ENCODE assay signal across 8 cellular contexts in genomic region chr4:78056265-78057129, GRCh38. TPM values are rescaled to one million over a fixed set of nuclear protein-coding genes. Genes with fewer than 3 reads are reported as not detected.
DNase-seq lines count a peak whose midpoint lies in the region; ATAC-seq and TF ChIP-seq lines count a peak whose summit lies in the region.

No MANE protein-coding gene starts in this region.

- H3K36me3 Mint-ChIP-seq in activated CD8-positive, alpha-beta T cell treated with anti-CD3 and anti-CD28 coated beads for 36 hours (ENCODE audit: low read depth) = no peaks in the 10 kb centered on the region
- no peaks in the 10 kb centered on the region for H3K36me3 Mint-ChIP-seq in naive thymus-derived CD4-positive, alpha-beta T cell

- ATAC-seq in GM18499 (IDR thresholded peaks at IDR 0.05; ENCODE audit: insufficient read depth, unreplicated experiment) = peak; percentile 58
- peak; percentile 55 for ATAC-seq in HG03039 (IDR thresholded peaks at IDR 0.05; ENCODE audit: unreplicated experiment)
- ATAC-seq in activated CD8-positive, alpha-beta T cell treated with anti-CD3 and anti-CD28 coated beads for 36 hours = peak; percentile 83
- ATAC-seq in naive thymus-derived CD4-positive, alpha-beta T cell = peak; percentile 51

- TF ChIP-seq CTCF in AG04449 (IDR thresholded peaks at IDR 0.05; ENCODE audit: insufficient read depth, low read length, missing control alignments) (no peak), fibroblast of pulmonary artery (IDR thresholded peaks at IDR 0.05; ENCODE audit: low read length, missing control alignments) (no peak), uterus (IDR thresholded peaks at IDR 0.05) (no peak)
- no peak for TF ChIP-seq CTCF in activated CD8-positive, alpha-beta T cell treated with anti-CD3 and anti-CD28 coated beads for 36 hours (IDR thresholded peaks at IDR 0.05)

- H3K9me3 Mint-ChIP-seq in activated CD8-positive, alpha-beta T cell treated with anti-CD3 and anti-CD28 coated beads for 36 hours = no peaks in the 10 kb centered on the region
- H3K9me3 Mint-ChIP-seq in naive thymus-derived CD4-positive, alpha-beta T cell = peaks cover 0 to 3% (median 0%) of the 10 kb centered on the region in 11 donors

- no peak overlapping the region for H3K27ac ChIP-seq in naive thymus-derived CD4-positive, alpha-beta T cell (ENCODE audit: low read depth, low read length)
- peak overlapping the region; percentile 3 to 51 for H3K27ac ChIP-seq in uterus

- no peak overlapping the region for H3K27ac Mint-ChIP-seq in activated CD8-positive, alpha-beta T cell treated with anti-CD3 and anti-CD28 coated beads for 36 hours
- peak overlapping the region in 1 of 9 donors; percentile 16 for H3K27ac Mint-ChIP-seq in naive thymus-derived CD4-positive, alpha-beta T cell

- intact Hi-C loops in activated CD8-positive, alpha-beta T cell treated with anti-CD3 and anti-CD28 coated beads for 36 hours (cut with micrococcal nuclease) = no loop called here
- intact Hi-C loops in naive thymus-derived CD4-positive, alpha-beta T cell (cut with micrococcal nuclease) = loop anchor here (5.0 to 10.0 kb wide), 3 partner anchors 461 to 808 kb away; no protein-coding TSS in a partner anchor
- intact Hi-C loops in uterus (cut with DNase I; ENCODE audit: low total_unique reads) = no loop called here

- peaks cover 3 to 18% of the 10 kb centered on the region in 2 donors for H3K27me3 ChIP-seq in naive thymus-derived CD4-positive, alpha-beta T cell (ENCODE audit: control insufficient read depth in 2 of 2, insufficient read depth in 2 of 2, low read length in 2 of 2)
- no peaks in the 10 kb centered on the region for H3K27me3 ChIP-seq in uterus

- TF ChIP-seq POLR2A in uterus (IDR thresholded peaks at IDR 0.05) = no peak

- CTCF ChIA-PET in AG04449 (lab: Yijun Ruan, JAX) = interaction anchor here (1.0 kb wide), 1 partner anchor 462 kb away, joined by 3 read pairs; no protein-coding TSS in a partner anchor
- CTCF ChIA-PET in activated CD8-positive, alpha-beta T cell treated with anti-CD3 and anti-CD28 coated beads for 36 hours (lab: Charles Lee) = interaction anchor here (1.3 kb wide), 1 partner anchor 10 kb away, joined by 4 read pairs; no protein-coding TSS in a partner anchor
- CTCF ChIA-PET in naive thymus-derived CD4-positive, alpha-beta T cell (lab: Charles Lee) = no interaction called here

- H3K4me3 ChIP-seq in AG04449 (ENCODE audit: low read depth, low read length) (peak overlapping the region; percentile 63), fibroblast of pulmonary artery (replicated peaks; ENCODE audit: low read depth, low read length) (peak overlapping the region; percentile 72), uterus (peak overlapping the region; percentile 36 to 46)
- H3K4me3 ChIP-seq in naive thymus-derived CD4-positive, alpha-beta T cell (ENCODE audit: low read length) = peak overlapping the region; percentile 57

- H3K4me1 Mint-ChIP-seq in activated CD8-positive, alpha-beta T cell treated with anti-CD3 and anti-CD28 coated beads for 36 hours (ENCODE audit: low read depth) = peaks cover 27% of the 10 kb centered on the region
- H3K4me1 Mint-ChIP-seq in naive thymus-derived CD4-positive, alpha-beta T cell = peaks cover 24 to 33% (median 26%) of the 10 kb centered on the region in 7 donors

- H3K36me3 ChIP-seq in naive thymus-derived CD4-positive, alpha-beta T cell (ENCODE audit: control insufficient read depth in 2 of 3, insufficient read depth in 3 of 3, low read length in 3 of 3) = no peaks in the 10 kb centered on the region
- no peaks in the 10 kb centered on the region for H3K36me3 ChIP-seq in uterus

- H3K4me3 Mint-ChIP-seq in activated CD8-positive, alpha-beta T cell treated with anti-CD3 and anti-CD28 coated beads for 36 hours = peak overlapping the region; percentile 81
- peak overlapping the region; percentile 84 to 96 (median 86) for H3K4me3 Mint-ChIP-seq in naive thymus-derived CD4-positive, alpha-beta T cell

- POLR2A ChIA-PET in AG04449 (lab: Yijun Ruan, JAX) = no interaction called here
- POLR2A ChIA-PET in activated CD8-positive, alpha-beta T cell treated with anti-CD3 and anti-CD28 coated beads for 36 hours (lab: Charles Lee) = interaction anchor here (0.8 kb wide), 1 partner anchor 474 kb away, joined by 3 read pairs; no protein-coding TSS in a partner anchor
- POLR2A ChIA-PET in naive thymus-derived CD4-positive, alpha-beta T cell (lab: Charles Lee) = no interaction called here

- H3K27me3 Mint-ChIP-seq in activated CD8-positive, alpha-beta T cell treated with anti-CD3 and anti-CD28 coated beads for 36 hours = peaks cover 58% of the 10 kb centered on the region
- H3K27me3 Mint-ChIP-seq in naive thymus-derived CD4-positive, alpha-beta T cell = peaks cover 66 to 78% (median 69%) of the 10 kb centered on the region in 5 donors

- H3K9me3 ChIP-seq in naive thymus-derived CD4-positive, alpha-beta T cell (ENCODE audit: control insufficient read depth in 2 of 3, low read length in 3 of 3) = no peaks in the 10 kb centered on the region
- H3K9me3 ChIP-seq in uterus = no peaks in the 10 kb centered on the region

- DNase-seq in AG04449 (ENCODE audit: low read depth, low spot score) (no peak), NCI-H2107 treated with DMSO at 0.1 percent for 48 hours (lab: John Stamatoyannopoulos, UW; ENCODE audit: unreplicated experiment) (peak; percentile 93), fibroblast of pulmonary artery (ENCODE audit: low read depth) (peak; percentile 71), uterus (peak; percentile 56 to 70)
- peak; percentile 62 for DNase-seq in activated CD8-positive, alpha-beta T cell treated with anti-CD3 and anti-CD28 coated beads for 36 hours
- peak in 5 of 9 donors; percentile 10 to 30 (median 17) for DNase-seq in naive thymus-derived CD4-positive, alpha-beta T cell

- peaks cover 10 to 14% of the 10 kb centered on the region in 2 donors for H3K4me1 ChIP-seq in naive thymus-derived CD4-positive, alpha-beta T cell (ENCODE audit: control insufficient read depth in 2 of 2, insufficient read depth in 2 of 2, low read length in 2 of 2)
- no peaks in the 10 kb centered on the region for H3K4me1 ChIP-seq in uterus

RNA-seq across cellular contexts. Expression of gene FRAS1, which starts 0.6 kb away (rescaled TPM):
- under 1 TPM; 0.05 to 0.22 TPM for total RNA-seq in activated CD8-positive, alpha-beta T cell treated with anti-CD3 and anti-CD28 coated beads for 36 hours
- total RNA-seq in naive thymus-derived CD4-positive, alpha-beta T cell = under 1 TPM in 1 of 5 experiments, not detected in 4; 0.02 TPM
- polyA plus RNA-seq in naive thymus-derived CD4-positive, alpha-beta T cell = not detected
- 10 to 100 TPM in 1 of 4 donors, 1 to 10 TPM in 3; 1.0 to 32.5 (median 3.3) TPM for total RNA-seq in uterus

Comparison
In these comparisons a context has a peak if more than half of its experiments do, and no peak if none do; other contexts are left out.
1. intact Hi-C loops: an anchor here in naive thymus-derived CD4-positive, alpha-beta T cell (5.0 to 10.0 kb wide); none called in activated CD8-positive, alpha-beta T cell treated with anti-CD3 and anti-CD28 coated beads for 36 hours and uterus.